In the genomic region with DNA sequence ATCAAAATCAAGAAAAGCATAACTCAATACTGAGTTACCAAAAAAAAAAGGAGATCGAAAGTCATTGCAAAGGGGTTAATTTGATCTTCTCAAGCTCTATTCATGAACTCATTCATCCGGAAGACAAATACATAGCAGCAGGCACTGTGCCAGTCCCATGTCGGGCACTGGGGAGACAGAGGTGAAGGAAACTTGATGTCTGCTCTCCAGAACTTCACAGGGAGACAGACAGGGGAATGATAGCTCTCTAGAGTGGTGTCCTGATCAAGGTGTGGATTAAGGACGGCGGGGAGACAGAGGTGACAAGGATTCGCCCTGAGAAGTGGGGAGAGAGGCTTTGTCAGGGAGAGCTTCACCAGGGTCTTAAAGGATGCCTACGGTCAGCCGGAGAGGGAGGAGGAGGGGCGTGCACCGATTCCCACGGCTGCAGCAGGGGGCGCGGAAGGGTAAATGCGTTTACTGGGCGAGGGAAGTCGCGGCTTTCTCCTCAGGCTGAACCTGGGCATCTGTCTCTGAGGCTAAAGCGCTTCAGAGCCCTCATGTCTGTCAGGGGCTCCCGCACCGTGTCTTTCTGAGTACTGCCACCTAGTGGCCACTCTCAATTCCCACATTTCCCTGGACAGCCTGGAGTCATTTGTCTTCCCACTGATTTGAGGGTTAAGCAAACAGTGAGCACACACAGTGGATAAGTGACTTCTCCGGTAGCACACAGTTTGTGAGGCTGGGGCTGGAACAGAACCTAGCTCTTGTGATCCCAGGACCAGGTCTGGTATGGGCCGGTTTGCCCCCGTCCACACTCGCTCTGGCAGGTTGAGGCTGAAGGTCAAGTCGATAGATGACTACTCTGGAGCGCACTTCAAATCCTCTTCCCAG, we compare ENCODE assay signal across 8 cellular contexts.
DNase-seq lines count a peak whose midpoint lies in the region; ATAC-seq lines count a peak whose summit lies in the region.

No MANE protein-coding gene starts in this region.

- DNase-seq in SIG-M5 treated with dmso at 0.1 percent for 504 hours (lab: John Stamatoyannopoulos, UW; ENCODE audit: unreplicated experiment), result peak; percentile 76
- DNase-seq in SIG-M5 (lab: John Stamatoyannopoulos, UW), result no peak
- DNase-seq in NCI-H2196 treated with DMSO at 0.1 percent for 48 hours (lab: John Stamatoyannopoulos, UW; ENCODE audit: unreplicated experiment), result peak; percentile 80
- peak; percentile 41 for DNase-seq in activated CD4-positive, CD25-positive, alpha-beta regulatory T cell treated with anti-CD3 and anti-CD28 coated beads, Interleukin-2, amount 50 U/mL, for 16 hours (ENCODE audit: low read depth, low spot score)
- peak; percentile 90 for DNase-seq in cerebellar cortex (ENCODE audit: low spot score)
- peak; percentile 81 for DNase-seq in kidney tubule cell (ENCODE audit: low spot score)
- DNase-seq in stimulated activated CD4-positive, alpha-beta T cell treated with anti-CD3 and anti-CD28 coated beads, Interleukin-1b, Interleukin-23, amount 100 ng/mL, for 4 hours (ENCODE audit: low read depth in 2 of 2), result peak; percentile 44 to 55

- peak; percentile 67 for ATAC-seq in HG03066 (IDR thresholded peaks at IDR 0.05; ENCODE audit: low read depth, unreplicated experiment)
